In genomic region chr1:247627951-247628350, GRCh38 we compare ENCODE assay signal across 34 cellular contexts. TPM values are rescaled to one million over a fixed set of nuclear protein-coding genes. Genes with fewer than 3 reads are reported as not detected.
"Had no signal": no experiment of that assay in that cellular context is flagged by ENCODE, and none has a peak within 500 bp of the region (broad histone marks: within the 10 kb centered on the region; RNA-seq: fewer than 3 reads in every experiment).

No MANE protein-coding gene starts in this region.

- H3K9me2 ChIP-seq: SK-N-SH had no signal

- DNase-seq: Karpas-422, MG63, NCI-H1048, NCI-H1092 treated with DMSO at 0.1 percent for 48 hours, NCI-H1105 treated with DMSO at 0.1 percent for 48 hours, NCI-H1417, NCI-H1436, NCI-H146, NCI-H1694, NCI-H187, NCI-H1930, NCI-H2029 treated with DMSO at 0.1 percent for 48 hours, NCI-H2081 treated with DMSO at 0.1 percent for 48 hours, NCI-H2107, NCI-H2171, NCI-H226, NCI-H446 treated with DMSO at 0.1 percent for 48 hours, NCI-H510A, NCI-H524, NCI-H526, NCI-H69, NCI-H748 treated with DMSO at 0.1 percent for 48 hours, NCI-H82, Peyer's patch, Right ventricle myocardium superior, RPMI8226, SHP77 treated with DMSO at 0.1 percent for 48 hours, SK-N-SH, SW 1271 had no signal

- H3K4me3 ChIP-seq: MG63, Peyer's patch, SJSA1 had no signal

- H3K9ac ChIP-seq: KMS-11, SK-N-SH had no signal

- H3K36me3 ChIP-seq: MG63, Peyer's patch, SJSA1 had no signal

- H3K27me3 ChIP-seq: MG63, Peyer's patch, SJSA1 had no signal

- H3K9me3 ChIP-seq: MG63, Peyer's patch, SJSA1, SK-N-SH had no signal

- H3K27ac ChIP-seq: KMS-11, Peyer's patch, SJSA1 had no signal

- H3K4me1 ChIP-seq: Peyer's patch, SJSA1 had no signal

- H3K4me2 ChIP-seq: KMS-11, SK-N-SH had no signal

RNA-seq across cellular contexts. Expression of gene OR2G3, which starts 22.6 kb away (rescaled TPM):
- total RNA-seq: LHCN-M2, M059J, OCI-LY7, Peyer's patch, Right ventricle myocardium superior, SJSA1 had no signal
- polyA plus RNA-seq: SK-N-SH had no signal

RNA-seq across cellular contexts. Expression of gene OR2G2, which starts 39.8 kb away (rescaled TPM):
- total RNA-seq: LHCN-M2, M059J, OCI-LY7, Peyer's patch, Right ventricle myocardium superior, SJSA1 had no signal
- polyA plus RNA-seq: SK-N-SH had no signal

RNA-seq across cellular contexts. Expression of gene OR13G1, which starts 51.6 kb away (rescaled TPM):
- total RNA-seq: LHCN-M2, M059J, OCI-LY7, Peyer's patch, Right ventricle myocardium superior, SJSA1 had no signal
- polyA plus RNA-seq: SK-N-SH had no signal
